Comparison of ENCODE assay signal across 16 cellular contexts in the genomic region with DNA sequence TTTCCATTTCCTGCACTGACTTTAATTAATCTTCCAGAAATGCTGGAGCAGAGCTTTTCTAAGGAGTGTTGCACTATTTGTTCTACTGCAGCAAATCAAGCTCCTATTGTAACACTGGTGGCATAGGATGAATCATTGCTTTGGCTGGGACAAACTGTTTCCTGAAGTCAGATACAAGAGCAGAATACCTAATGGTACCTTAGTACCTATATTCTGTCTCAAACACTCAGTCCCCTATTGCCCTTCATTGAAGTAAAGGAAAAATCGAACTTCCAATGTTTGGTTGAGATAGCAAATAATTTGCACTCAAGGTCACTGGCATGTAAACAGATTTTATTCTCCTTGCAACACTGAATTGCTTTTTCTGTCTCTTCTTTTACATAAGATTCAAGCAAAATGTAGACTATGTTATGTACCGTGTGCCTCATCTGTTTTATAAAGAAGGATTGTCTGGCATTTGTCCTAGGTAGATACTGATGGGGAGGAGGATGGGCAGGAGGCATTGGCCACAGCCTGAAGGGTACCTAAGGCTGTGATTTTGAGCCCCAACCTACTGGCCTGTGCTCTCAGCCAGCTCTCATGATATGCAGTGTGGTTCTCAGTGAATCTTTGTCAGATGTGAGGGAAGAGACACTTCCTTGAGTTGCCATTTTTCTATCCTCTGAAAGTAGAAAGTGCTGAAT.
DNase-seq lines count a peak whose midpoint lies in the region; ATAC-seq and TF ChIP-seq lines count a peak whose summit lies in the region.
"Had no signal": no experiment of that assay in that cellular context is flagged by ENCODE, and none has a peak within 500 bp of the region (broad histone marks: within the 10 kb centered on the region; RNA-seq: fewer than 3 reads in every experiment).

No MANE protein-coding gene starts in this region.

- no peaks in the 10 kb centered on the region for H3K27me3 ChIP-seq in SJCRH30

- no peaks in the 10 kb centered on the region for H3K27me3 Mint-ChIP-seq in nephron (ENCODE audit: low read depth)

- H3K27ac Mint-ChIP-seq in nephron = peak overlapping the region; percentile 40 to 68 (median 47)

- ATAC-seq in HG03159 (IDR thresholded peaks at IDR 0.05; ENCODE audit: unreplicated experiment) = no peak
- no peak for ATAC-seq in GM18861 (IDR thresholded peaks at IDR 0.05; ENCODE audit: unreplicated experiment)
- ATAC-seq in GM19395 (IDR thresholded peaks at IDR 0.05; ENCODE audit: unreplicated experiment) = no peak

- peaks cover 6% of the 10 kb centered on the region for H3K36me3 Mint-ChIP-seq in nephron (ENCODE audit: low read depth)

- no peak for TF ChIP-seq CTCF in fibroblast of pulmonary artery (IDR thresholded peaks at IDR 0.05; ENCODE audit: low read length, missing control alignments)
- no peak for TF ChIP-seq CTCF in nephron (IDR thresholded peaks at IDR 0.05; ENCODE audit: unreplicated experiment in 3 of 3)

- DNase-seq in Ammon's horn (ENCODE audit: low spot score) (peak; percentile 8), astrocyte of the hippocampus (ENCODE audit: low read depth, low spot score) (peak; percentile 68), fibroblast of pulmonary artery (ENCODE audit: low read depth) (peak; percentile 37), SJCRH30 (no peak)
- DNase-seq: COR-L47, KBM-7, NCI-H1048, NCI-H146, NCI-H226, NCI-H526 had no signal

- no peaks in the 10 kb centered on the region for H3K4me1 ChIP-seq in SJCRH30

- no peaks in the 10 kb centered on the region for H3K36me3 ChIP-seq in SJCRH30

- H3K4me3 ChIP-seq in fibroblast of pulmonary artery (replicated peaks; ENCODE audit: low read depth, low read length) (no peak overlapping the region), SJCRH30 (no peak overlapping the region)

- H3K4me3 Mint-ChIP-seq in nephron = no peak overlapping the region

- no peaks in the 10 kb centered on the region for H3K9me3 ChIP-seq in SJCRH30 (replicated peaks)

- peaks cover 32% of the 10 kb centered on the region for H3K4me1 Mint-ChIP-seq in nephron

- H3K27ac ChIP-seq in SJCRH30 = no peak overlapping the region
- H3K27ac ChIP-seq: C4-2B, HL-60 had no signal

- H3K9me3 Mint-ChIP-seq in nephron = no peaks in the 10 kb centered on the region

Comparison
In these comparisons a context has a peak if more than half of its experiments do, and no peak if none do; other contexts are left out.
1. DNase-seq: peak in Ammon's horn (single experiment), astrocyte of the hippocampus (single experiment) and fibroblast of pulmonary artery (single experiment); none in SJCRH30 (0 of 2).